Comparison of ENCODE assay signal across 9 cellular contexts in genomic region chr21:36419996-36420395, GRCh38. TPM values are rescaled to one million over a fixed set of nuclear protein-coding genes. Genes with fewer than 3 reads are reported as not detected.
DNase-seq lines count a peak whose midpoint lies in the region; ATAC-seq, FAIRE-seq and TF ChIP-seq lines count a peak whose summit lies in the region.
"Had no signal": no experiment of that assay in that cellular context is flagged by ENCODE, and none has a peak within 500 bp of the region (broad histone marks: within the 10 kb centered on the region; RNA-seq: fewer than 3 reads in every experiment).

No MANE protein-coding gene starts in this region.

- peak; percentile 81 for DNase-seq in D721Med (ENCODE audit: insufficient read length, low spot score)
- peak; percentile 60 for DNase-seq in NCI-H526 treated with DMSO at 0.1 percent for 48 hours (lab: John Stamatoyannopoulos, UW)
- peak; percentile 62 for DNase-seq in activated CD8-positive, alpha-beta T cell treated with anti-CD3 and anti-CD28 coated beads for 36 hours
- DNase-seq in epithelial cell of proximal tubule (ENCODE audit: low read depth) = no peak
- peak; percentile 44 for DNase-seq in midbrain (lab: John Stamatoyannopoulos, UW)
- DNase-seq in stimulated activated naive CD8-positive, alpha-beta T cell treated with anti-CD3 and anti-CD28 coated beads, Interleukin-15, Interleukin-2, amounts not matched to agents 100 U/mL and 50 U/mL, for 24 hours = peak; percentile 57

- CTCF ChIA-PET in activated CD8-positive, alpha-beta T cell treated with anti-CD3 and anti-CD28 coated beads for 36 hours (lab: Charles Lee) = interaction anchor here (0.7 to 1.8 kb wide), 6 partner anchors 9 to 36 kb away, joined by 3 to 6 read pairs (median 3); no protein-coding TSS in a partner anchor

- H3K4me3 ChIP-seq in epithelial cell of proximal tubule (ENCODE audit: low read depth, low read length) = peak overlapping the region; percentile 14

- no peaks in the 10 kb centered on the region for H3K27me3 Mint-ChIP-seq in activated CD8-positive, alpha-beta T cell treated with anti-CD3 and anti-CD28 coated beads for 36 hours

- peak; percentile 58 for TF ChIP-seq CTCF in D721Med (IDR thresholded peaks at IDR 0.05; ENCODE audit: insufficient read depth, missing control alignments)
- TF ChIP-seq CTCF in activated CD8-positive, alpha-beta T cell treated with anti-CD3 and anti-CD28 coated beads for 36 hours (IDR thresholded peaks at IDR 0.05) = peak; percentile 69
- TF ChIP-seq CTCF in epithelial cell of proximal tubule (conservative IDR thresholded peaks at IDR 0.05; ENCODE audit: low read depth, low read length) = peak; percentile 84

- POLR2A ChIA-PET in activated CD8-positive, alpha-beta T cell treated with anti-CD3 and anti-CD28 coated beads for 36 hours (lab: Charles Lee) = no interaction called here

- H3K4me1 Mint-ChIP-seq in activated CD8-positive, alpha-beta T cell treated with anti-CD3 and anti-CD28 coated beads for 36 hours (ENCODE audit: low read depth) = no peaks in the 10 kb centered on the region

- intact Hi-C loops in activated CD8-positive, alpha-beta T cell treated with anti-CD3 and anti-CD28 coated beads for 36 hours (cut with micrococcal nuclease) = no loop called here

- FAIRE-seq in D721Med (lab: Jason Lieb, UNC) = no peak

- peak; percentile 57 for ATAC-seq in HG03045 (IDR thresholded peaks at IDR 0.05; ENCODE audit: unreplicated experiment)
- peak; percentile 67 for ATAC-seq in activated CD8-positive, alpha-beta T cell treated with anti-CD3 and anti-CD28 coated beads for 36 hours
- peak; percentile 65 for ATAC-seq in stimulated activated naive CD8-positive, alpha-beta T cell treated with anti-CD3 and anti-CD28 coated beads, Interleukin-15, Interleukin-2, amounts not matched to agents 100 U/mL and 50 U/mL, for 24 hours
- ATAC-seq in HG03460 (IDR thresholded peaks at IDR 0.05; ENCODE audit: unreplicated experiment) = no peak

- no peak overlapping the region for H3K4me3 Mint-ChIP-seq in activated CD8-positive, alpha-beta T cell treated with anti-CD3 and anti-CD28 coated beads for 36 hours

- no peaks in the 10 kb centered on the region for H3K9me3 Mint-ChIP-seq in activated CD8-positive, alpha-beta T cell treated with anti-CD3 and anti-CD28 coated beads for 36 hours

- peaks cover 18% of the 10 kb centered on the region for H3K36me3 Mint-ChIP-seq in activated CD8-positive, alpha-beta T cell treated with anti-CD3 and anti-CD28 coated beads for 36 hours (ENCODE audit: low read depth)

- no peak overlapping the region for H3K27ac Mint-ChIP-seq in activated CD8-positive, alpha-beta T cell treated with anti-CD3 and anti-CD28 coated beads for 36 hours

RNA-seq across cellular contexts. Expression of gene CHAF1B, which starts 34.8 kb away (rescaled TPM):
- total RNA-seq in activated CD8-positive, alpha-beta T cell treated with anti-CD3 and anti-CD28 coated beads for 36 hours = 10 to 100 TPM; 30.9 to 34.7 TPM
- total RNA-seq in epithelial cell of proximal tubule = 8.5 and 21.8 TPM in 2 replicates

RNA-seq across cellular contexts. Expression of gene CLDN14, which starts 59.9 kb away (rescaled TPM):
- total RNA-seq in activated CD8-positive, alpha-beta T cell treated with anti-CD3 and anti-CD28 coated beads for 36 hours = not detected
- 2.6 and 5.1 TPM in 2 replicates for total RNA-seq in epithelial cell of proximal tubule
- total RNA-seq: subcutaneous adipose tissue had no signal
